In genomic region chr15:73051811-73052678, GRCh38 we compare ENCODE assay signal across 1 cellular context.
TF ChIP-seq lines count a peak whose summit lies in the region.

NEO1 (plus strand) TSS chr15:73052463; CDS start chr15:73052676, 213 bp downstream.

TF ChIP-seq in HepG2, 621 proteins besides CTCF, POLR2A, EP300 and RAD21 (continued from another document and continues in another):
- peak; percentile 97 for TF ChIP-seq PRDM15 (CRISPR knock-in tag; IDR thresholded peaks at IDR 0.05)
- peak; percentile 37; the same call in 1 of the 2 replicates for TF ChIP-seq MAZ (IDR thresholded peaks at IDR 0.05; ENCODE audit: borderline replicate concordance, low read depth, low read length)
- peak; percentile 48 for TF ChIP-seq MAZ (CRISPR knock-in tag; IDR thresholded peaks at IDR 0.05; ENCODE audit: low read depth)
- TF ChIP-seq RBFOX2 (IDR thresholded peaks at IDR 0.05; ENCODE audit: low read depth, low read length) = peak; percentile 56
- TF ChIP-seq ARNT2 (CRISPR knock-in tag; IDR thresholded peaks at IDR 0.05; ENCODE audit: low read depth) = peak; percentile 54; the same call in 1 of the 2 replicates
- TF ChIP-seq SKI (IDR thresholded peaks at IDR 0.05; ENCODE audit: partially characterized antibody) = peak; percentile 35
- TF ChIP-seq PHF20 (CRISPR knock-in tag; IDR thresholded peaks at IDR 0.05) = peak; percentile 31; the same call in 1 of the 2 replicates
- TF ChIP-seq CERS6 (CRISPR knock-in tag; IDR thresholded peaks at IDR 0.05) = no peak
- peak; percentile 72; the same call in 1 of the 2 replicates for TF ChIP-seq ZFP91 (CRISPR knock-in tag; IDR thresholded peaks at IDR 0.05; ENCODE audit: borderline replicate concordance)
- 0 out of 2 replicates have a peak, but pooled peaks have one; percentile 51 for TF ChIP-seq MYPOP (CRISPR knock-in tag; IDR thresholded peaks at IDR 0.05)
- no peak for TF ChIP-seq NR0B2 (CRISPR knock-in tag; IDR thresholded peaks at IDR 0.05)
- peak; percentile 49; the same call in 1 of the 2 replicates for TF ChIP-seq ZNF552 (CRISPR knock-in tag; IDR thresholded peaks at IDR 0.05; ENCODE audit: borderline replicate concordance)
- TF ChIP-seq ZNF792 (CRISPR knock-in tag; IDR thresholded peaks at IDR 0.05) = 0 out of 2 replicates have a peak, but pooled peaks have one; percentile 23
- no peak for TF ChIP-seq SOX13 (IDR thresholded peaks at IDR 0.05)
- TF ChIP-seq SOX13 (CRISPR knock-in tag; conservative IDR thresholded peaks at IDR 0.05 in 1 of 2, IDR thresholded peaks at IDR 0.05 in 1 of 2) = peak in 1 of 2 experiments; percentile 32; a peak in 2 of 4 replicates
- 0 out of 2 replicates have a peak, but pooled peaks have one; percentile 6 for TF ChIP-seq THRA (CRISPR knock-in tag; IDR thresholded peaks at IDR 0.05; ENCODE audit: borderline replicate concordance)
- TF ChIP-seq TBX2 (CRISPR knock-in tag; IDR thresholded peaks at IDR 0.05; ENCODE audit: borderline replicate concordance) = peak; percentile 22; the same call in 1 of the 2 replicates
- peak; percentile 81 for TF ChIP-seq ZNF281 (CRISPR knock-in tag; IDR thresholded peaks at IDR 0.05; ENCODE audit: borderline replicate concordance)
- peak; percentile 30; the same call in 1 of the 2 replicates for TF ChIP-seq TFDP1 (CRISPR knock-in tag; IDR thresholded peaks at IDR 0.05; ENCODE audit: borderline replicate concordance)
- TF ChIP-seq RBM39 (IDR thresholded peaks at IDR 0.05; ENCODE audit: low read depth, low read length, poor library complexity, severe bottlenecking) = peak; percentile 58
- no peak for TF ChIP-seq HBP1 (CRISPR knock-in tag; IDR thresholded peaks at IDR 0.05; ENCODE audit: low read depth)
- no peak for TF ChIP-seq SP1 (IDR thresholded peaks at IDR 0.05)
- peak; percentile 40; the same call in 1 of the 2 replicates for TF ChIP-seq SP1 (CRISPR knock-in tag; IDR thresholded peaks at IDR 0.05)
- 0 out of 2 replicates have a peak, but pooled peaks have one; percentile 33 for TF ChIP-seq ZNF770 (CRISPR knock-in tag; IDR thresholded peaks at IDR 0.05)
- TF ChIP-seq ZNF670 (CRISPR knock-in tag; IDR thresholded peaks at IDR 0.05; ENCODE audit: borderline replicate concordance) = 0 out of 2 replicates have a peak, but pooled peaks have one; percentile 28
- no peak for TF ChIP-seq ZFP90 (CRISPR knock-in tag; IDR thresholded peaks at IDR 0.05; ENCODE audit: borderline replicate concordance)
- peak; percentile 71; the same call in 1 of the 2 replicates for TF ChIP-seq ETV6 (CRISPR knock-in tag; conservative IDR thresholded peaks at IDR 0.05)
- peak; percentile 9; the same call in 1 of the 2 replicates for TF ChIP-seq SALL1 (CRISPR knock-in tag; IDR thresholded peaks at IDR 0.05)
- 0 out of 2 replicates have a peak, but pooled peaks have one; percentile 23 for TF ChIP-seq FOXK1 (CRISPR knock-in tag; IDR thresholded peaks at IDR 0.05; ENCODE audit: borderline replicate concordance, low read depth)
- TF ChIP-seq HNRNPK (IDR thresholded peaks at IDR 0.05; ENCODE audit: low read depth, low read length, poor library complexity, severe bottlenecking) = peak; percentile 15
- peak; percentile 93 for TF ChIP-seq ZFX (CRISPR knock-in tag; IDR thresholded peaks at IDR 0.05; ENCODE audit: low read depth)
- TF ChIP-seq PHF8 (CRISPR knock-in tag; IDR thresholded peaks at IDR 0.05) = peak; percentile 93
- no peak for TF ChIP-seq NFYC (CRISPR knock-in tag; IDR thresholded peaks at IDR 0.05)
- no peak for TF ChIP-seq ZFP36L2 (CRISPR knock-in tag; IDR thresholded peaks at IDR 0.05)
- no peak for TF ChIP-seq MEIS1 (CRISPR knock-in tag; IDR thresholded peaks at IDR 0.05; ENCODE audit: borderline replicate concordance)
- TF ChIP-seq GABPB1 (CRISPR knock-in tag; IDR thresholded peaks at IDR 0.05) = peak; percentile 69
